ENCODE assay signal across 24 cellular contexts in the genomic region with DNA sequence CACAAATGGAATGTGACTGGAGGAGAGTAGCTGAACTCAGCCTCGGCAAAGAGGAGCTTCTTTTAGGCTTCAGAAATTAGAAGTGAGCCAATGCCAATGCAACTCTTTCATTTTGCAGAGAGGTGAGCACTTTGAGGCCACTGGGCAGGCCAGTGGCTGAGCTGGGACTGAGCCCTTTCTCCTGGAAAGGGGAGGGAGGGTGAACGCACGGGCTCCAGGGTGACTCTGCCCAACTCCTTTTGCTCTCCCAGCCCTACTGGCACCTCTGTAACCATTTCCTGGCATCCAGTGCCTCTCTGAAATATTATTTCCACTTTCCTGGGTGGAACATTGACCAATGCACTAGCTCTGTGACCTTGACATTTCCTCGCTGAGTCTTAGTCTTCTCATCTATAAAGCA.
"Had no signal": no experiment of that assay in that cellular context is flagged by ENCODE, and none has a peak within 500 bp of the region (broad histone marks: within the 10 kb centered on the region; RNA-seq: fewer than 3 reads in every experiment).

No MANE protein-coding gene starts in this region.

- H3K9me3 Mint-ChIP-seq: effector memory CD8-positive, alpha-beta T cell; endodermal cell had no signal

- DNase-seq: colonic mucosa; cortex of kidney; dermis blood vessel endothelial cell; dorsolateral prefrontal cortex; effector CD4-positive, alpha-beta T cell; effector CD8-positive, alpha-beta T cell; effector memory CD4-positive, alpha-beta T cell; effector memory CD8-positive, alpha-beta T cell; endodermal cell; erythroblast; esophagus squamous epithelium; foreskin fibroblast; foreskin keratinocyte; foreskin melanocyte; gastrocnemius medialis; glutamatergic neuron; head of caudate nucleus; heart left ventricle; heart right ventricle had no signal

- H3K27ac Mint-ChIP-seq: effector memory CD8-positive, alpha-beta T cell; endodermal cell had no signal

- H3K4me1 Mint-ChIP-seq: endodermal cell had no signal

- H3K27me3 ChIP-seq: colonic mucosa, dorsolateral prefrontal cortex, esophagus muscularis mucosa, esophagus squamous epithelium, foreskin keratinocyte, gastrocnemius medialis, gastroesophageal sphincter, heart left ventricle, heart right ventricle had no signal

- H3K36me3 ChIP-seq: colonic mucosa, esophagus muscularis mucosa, gastrocnemius medialis, gastroesophageal sphincter, heart right ventricle had no signal

- H3K27ac ChIP-seq: colonic mucosa, coronary artery, dorsolateral prefrontal cortex, epithelial cell of prostate, esophagus muscularis mucosa, esophagus squamous epithelium, foreskin keratinocyte, gastrocnemius medialis, gastroesophageal sphincter, heart left ventricle, heart right ventricle had no signal

- H3K4me1 ChIP-seq: colonic mucosa, esophagus squamous epithelium, foreskin keratinocyte, gastrocnemius medialis, heart left ventricle, heart right ventricle had no signal

- ATAC-seq: effector memory CD8-positive, alpha-beta T cell; esophagus mucosa; foreskin keratinocyte; gastrocnemius medialis; gastroesophageal sphincter had no signal

- H3K9me3 ChIP-seq: colonic mucosa, esophagus muscularis mucosa, esophagus squamous epithelium, gastrocnemius medialis, gastroesophageal sphincter, heart left ventricle, heart right ventricle had no signal

- H3K4me3 Mint-ChIP-seq: effector memory CD8-positive, alpha-beta T cell; endodermal cell had no signal

- H3K4me3 ChIP-seq: colonic mucosa, coronary artery, dorsolateral prefrontal cortex, esophagus muscularis mucosa, esophagus squamous epithelium, gastrocnemius medialis, gastroesophageal sphincter, heart left ventricle, heart right ventricle had no signal
